Comparison of ENCODE assay signal across 18 cellular contexts in genomic region chr22:38963872-38964271, GRCh38. TPM values are rescaled to one million over a fixed set of nuclear protein-coding genes. Genes with fewer than 3 reads are reported as not detected.
A peak's percentile ranks its signal among the peaks of the same experiment; 100 is the strongest.
DNase-seq lines count a peak whose midpoint lies in the region; ATAC-seq, FAIRE-seq and TF ChIP-seq lines count a peak whose summit lies in the region.
"Had no signal": no experiment of that assay in that cellular context is flagged by ENCODE, and none has a peak within 500 bp of the region (broad histone marks: within the 10 kb centered on the region; RNA-seq: fewer than 3 reads in every experiment).

No MANE protein-coding gene starts in this region.

- DNase-seq in H7 (peak; percentile 66), RWPE1 (ENCODE audit: low spot score) (peak; percentile 10), keratinocyte (ENCODE audit: low read depth, low spot score) (no peak), small intestine (peak; percentile 97), AML-193 (lab: John Stamatoyannopoulos, UW) (no peak), NOMO-1 treated with DMSO at 0.1 percent for 48 hours (lab: John Stamatoyannopoulos, UW; ENCODE audit: unreplicated experiment) (no peak)
- DNase-seq: activated CD4-positive, CD25-positive, alpha-beta regulatory T cell treated with anti-CD3 and anti-CD28 coated beads, Interleukin-2, amount 50 U/mL, for 72 hours; activated T-cell treated with anti-CD3 and anti-CD28 coated beads, Interleukin-2, amount 50 U/mL, for 1 hour; cerebellar nuclear complex; DND-41; NCI-H1092; NCI-H2171; substantia nigra had no signal

- H3K36me3 ChIP-seq in H7 (replicated peaks; ENCODE audit: control insufficient read depth, insufficient read depth, low read length) (no peaks in the 10 kb centered on the region), keratinocyte (ENCODE audit: control insufficient read depth in 2 of 2, extremely low read depth in 1 of 2, insufficient read depth in 2 of 2, low read length in 2 of 2) (no peaks in the 10 kb centered on the region), small intestine (ENCODE audit: control insufficient read depth in 2 of 2, insufficient read depth in 2 of 2, low read length in 2 of 2) (no peaks in the 10 kb centered on the region)
- H3K36me3 ChIP-seq: right atrium auricular region had no signal

- H3K9ac ChIP-seq in keratinocyte (ENCODE audit: control insufficient read depth, extremely low read depth, insufficient read depth, low read length): no peak overlapping the region

- H2AFZ ChIP-seq in keratinocyte (ENCODE audit: control insufficient read depth, low read length): no peak overlapping the region

- no peak for ATAC-seq in GM19452 (IDR thresholded peaks at IDR 0.05; ENCODE audit: unreplicated experiment)

- H3K79me2 ChIP-seq in keratinocyte (ENCODE audit: control insufficient read depth, insufficient read depth, low read length): no peaks in the 10 kb centered on the region

- peak; percentile 62 for FAIRE-seq in keratinocyte (lab: Jason Lieb, UNC)
- FAIRE-seq in small intestine (lab: Jason Lieb, UNC): no peak

- H3K27me3 ChIP-seq in H7 (ENCODE audit: control insufficient read depth, insufficient read depth, low read length) (no peaks in the 10 kb centered on the region), keratinocyte (ENCODE audit: control insufficient read depth, extremely low read depth, insufficient read depth, low read length) (peaks cover 31% of the 10 kb centered on the region), small intestine (ENCODE audit: control insufficient read depth in 2 of 2, insufficient read depth in 2 of 2, low read length in 2 of 2) (no peaks in the 10 kb centered on the region)
- H3K27me3 ChIP-seq: right atrium auricular region had no signal

- WGBS in small intestine, 3 donors: 5 to 60% (median 16%) methylated on average over 9 of the region's 9 CpGs

- POLR2A ChIA-PET in RWPE1 (lab: Yijun Ruan, JAX; ENCODE audit: low non-redundant PET): no interaction called here

- no peak overlapping the region for H3K27ac ChIP-seq in RWPE1
- no peak overlapping the region for H3K27ac ChIP-seq in keratinocyte (ENCODE audit: control insufficient read depth, insufficient read depth, low read length)
- peak overlapping the region in 1 of 2 donors; percentile 40 for H3K27ac ChIP-seq in small intestine (ENCODE audit: low read depth in 1 of 2, low read length in 1 of 2)

- no peak overlapping the region for H3K4me3 ChIP-seq in H7 (ENCODE audit: insufficient read depth, low read depth, low read length)
- H3K4me3 ChIP-seq in keratinocyte (ENCODE audit: control insufficient read depth in 2 of 3, extremely low read depth in 1 of 3, insufficient read depth in 2 of 3, low read depth in 1 of 3, low read length in 3 of 3): no peak overlapping the region
- H3K4me3 ChIP-seq in small intestine (ENCODE audit: low read depth in 1 of 2, low read length in 2 of 2): no peak overlapping the region
- H3K4me3 ChIP-seq: right atrium auricular region had no signal

- dilution Hi-C loops in keratinocyte (cut with MboI; ENCODE audit: extremely low pct_ligation_motif_present, low sequenced_read_pairs): no loop called here

- TF ChIP-seq CTCF in RWPE1 (conservative IDR thresholded peaks at IDR 0.05; ENCODE audit: low read depth) (no peak), keratinocyte (optimal IDR thresholded peaks at IDR 0.05 in 1 of 3, IDR thresholded peaks at IDR 0.05 in 1 of 3, conservative IDR thresholded peaks at IDR 0.05 in 1 of 3; ENCODE audit: extremely low read depth in 1 of 3, insufficient read depth in 2 of 3, low read length in 3 of 3) (no peak)

- no peak overlapping the region for H3K4me2 ChIP-seq in keratinocyte (ENCODE audit: control insufficient read depth, extremely low read depth, insufficient read depth, low read depth, low read length)

- H3K9me3 ChIP-seq in keratinocyte (ENCODE audit: control insufficient read depth, low read depth, low read length) (no peaks in the 10 kb centered on the region), small intestine (ENCODE audit: control insufficient read depth, low read depth) (no peaks in the 10 kb centered on the region)
- H3K9me3 ChIP-seq: right atrium auricular region had no signal

- H4K20me1 ChIP-seq in keratinocyte (ENCODE audit: control insufficient read depth, extremely low read depth, insufficient read depth, low read length): no peaks in the 10 kb centered on the region

- H3K4me1 ChIP-seq in keratinocyte (ENCODE audit: control insufficient read depth, extremely low read depth, insufficient read depth, low read length): no peaks in the 10 kb centered on the region
- peaks cover 6 to 8% of the 10 kb centered on the region in 2 donors for H3K4me1 ChIP-seq in small intestine (ENCODE audit: control insufficient read depth in 2 of 2, insufficient read depth in 1 of 2, low read depth in 1 of 2, low read length in 1 of 2)
- H3K4me1 ChIP-seq: right atrium auricular region had no signal

- CTCF ChIA-PET in RWPE1 (lab: Yijun Ruan, JAX): no interaction called here

- H3K9me1 ChIP-seq in keratinocyte (ENCODE audit: control insufficient read depth, extremely low read depth, insufficient read depth, low read length): no peaks in the 10 kb centered on the region

RNA-seq across cellular contexts. Expression of gene APOBEC3A, which starts 6.5 kb away (rescaled TPM):
- not detected in 2 replicates for total RNA-seq in H7 (2014; rRNA removed; shearing (Covaris generic))
- polyA plus RNA-seq in keratinocyte (0.48 to 0.50 TPM in 2 of 3 replicates, not detected in the other), small intestine (under 1 TPM in 2 of 3 donors, not detected in 1; 0.37 to 0.81 TPM)
- 0.52 TPM for polyA plus RNA-seq in keratinocyte (2011; ENCODE audit: low read depth)
- polyA plus RNA-seq in keratinocyte (2011; cell fraction: cytosol; rRNA removed): 0.10 and 0.43 TPM in 2 replicates
- polyA plus RNA-seq in keratinocyte (2011; cell fraction: nucleus; rRNA removed): 0.81 and 1.2 TPM in 2 replicates
- polyA plus RNA-seq in keratinocyte (2012; ENCODE audit: low replicate concordance): 1.2 TPM in 1 of 2 replicates, not detected in the other
- polyA minus RNA-seq in keratinocyte: not detected in 3 replicates
- polyA minus RNA-seq in keratinocyte (2011; cell fraction: cytosol; rRNA and poly(A)+ RNA removed): not detected
- polyA minus RNA-seq in keratinocyte (2011; cell fraction: nucleus; rRNA and poly(A)+ RNA removed): 0.42 TPM in 1 of 2 replicates, not detected in the other
- total RNA-seq: lung microvascular endothelial cell had no signal
- polyA plus RNA-seq: BJ, neural cell had no signal

RNA-seq across cellular contexts. Expression of gene APOBEC3B, which starts 18.3 kb away (rescaled TPM):
- total RNA-seq in H7 (2014; rRNA removed; shearing (Covaris generic)): 4.4 and 6.5 TPM in 2 replicates
- 1.5 to 4.9 TPM (median 3.4 TPM) in 3 replicates for polyA plus RNA-seq in keratinocyte
- 1.6 TPM for polyA plus RNA-seq in keratinocyte (2011; ENCODE audit: low read depth)
- polyA plus RNA-seq in keratinocyte (2011; cell fraction: cytosol; rRNA removed): 1.5 and 1.8 TPM in 2 replicates
- polyA plus RNA-seq in keratinocyte (2011; cell fraction: nucleus; rRNA removed): 1.7 and 2.3 TPM in 2 replicates
- polyA plus RNA-seq in keratinocyte (2012; ENCODE audit: low replicate concordance): 1.7 and 4.8 TPM in 2 replicates
- polyA minus RNA-seq in keratinocyte: 2.0 to 3.7 TPM (median 2.8 TPM) in 3 replicates
- polyA minus RNA-seq in keratinocyte (2011; cell fraction: cytosol; rRNA and poly(A)+ RNA removed): not detected
- 0.39 and 0.84 TPM in 2 replicates for polyA minus RNA-seq in keratinocyte (2011; cell fraction: nucleus; rRNA and poly(A)+ RNA removed)
- polyA plus RNA-seq in small intestine: 1 to 10 TPM; 3.6 to 5.8 (median 5.7) TPM
- polyA plus RNA-seq: neural cell had no signal

RNA-seq across cellular contexts. Expression of gene APOBEC3C, which starts 50.2 kb away (rescaled TPM):
- total RNA-seq in H7 (2014; rRNA removed; shearing (Covaris generic)): 1.5 and 2.0 TPM in 2 replicates
- polyA plus RNA-seq in keratinocyte (25.6 to 54.9 TPM (median 34.7 TPM) in 3 replicates), small intestine (10 to 100 TPM in 1 of 3 donors, 1 to 10 TPM in 2; 2.2 to 14.1 (median 8.4) TPM)
- 14.9 TPM for polyA plus RNA-seq in keratinocyte (2011; ENCODE audit: low read depth)
- polyA plus RNA-seq in keratinocyte (2011; cell fraction: cytosol; rRNA removed): 33.9 and 37.1 TPM in 2 replicates
- 28.1 and 30.6 TPM in 2 replicates for polyA plus RNA-seq in keratinocyte (2011; cell fraction: nucleus; rRNA removed)
- polyA plus RNA-seq in keratinocyte (2012; ENCODE audit: low replicate concordance): 45.9 and 93.0 TPM in 2 replicates
- 41.9 to 47.8 TPM (median 42.0 TPM) in 3 replicates for polyA minus RNA-seq in keratinocyte
- 55.8 TPM for polyA minus RNA-seq in keratinocyte (2011; cell fraction: cytosol; rRNA and poly(A)+ RNA removed)
- polyA minus RNA-seq in keratinocyte (2011; cell fraction: nucleus; rRNA and poly(A)+ RNA removed): 11.8 and 14.7 TPM in 2 replicates
- polyA plus RNA-seq: neural cell had no signal

RNA-seq across cellular contexts. Expression of gene APOBEC3D, which starts 57.1 kb away (rescaled TPM):
- 2.7 and 3.9 TPM in 2 replicates for total RNA-seq in H7 (2014; rRNA removed; shearing (Covaris generic))
- polyA plus RNA-seq in keratinocyte (0.13 to 0.31 TPM (median 0.24 TPM) in 3 replicates), small intestine (1 to 10 TPM in 2 of 3 donors, not detected in 1; 1.1 to 2.9 TPM)
- 0.25 TPM for polyA plus RNA-seq in keratinocyte (2011; ENCODE audit: low read depth)
- not detected in 2 replicates for polyA plus RNA-seq in keratinocyte (2011; cell fraction: cytosol; rRNA removed)
- polyA plus RNA-seq in keratinocyte (2011; cell fraction: nucleus; rRNA removed): 0.25 and 1.2 TPM in 2 replicates
- polyA plus RNA-seq in keratinocyte (2012; ENCODE audit: low replicate concordance): 0.33 and 0.42 TPM in 2 replicates
- 0.10 TPM in 1 of 3 replicates, not detected in the others for polyA minus RNA-seq in keratinocyte
- polyA minus RNA-seq in keratinocyte (2011; cell fraction: cytosol; rRNA and poly(A)+ RNA removed): not detected
- polyA minus RNA-seq in keratinocyte (2011; cell fraction: nucleus; rRNA and poly(A)+ RNA removed): not detected in 2 replicates
- polyA plus RNA-seq: neural cell had no signal

Comparison
In these comparisons a context has a peak if more than half of its experiments do, and no peak if none do; other contexts are left out.
1. DNase-seq: peak in H7 (single experiment), RWPE1 (single experiment) and small intestine (single experiment); none in keratinocyte (single experiment), AML-193 (0 of 2) and NOMO-1 treated with DMSO at 0.1 percent for 48 hours (single experiment).